In genomic region chr5:111453747-111454146, GRCh38 we compare ENCODE assay signal across 11 cellular contexts. TPM values are rescaled to one million over a fixed set of nuclear protein-coding genes. Genes with fewer than 3 reads are reported as not detected.
DNase-seq lines count a peak whose midpoint lies in the region; ATAC-seq and TF ChIP-seq lines count a peak whose summit lies in the region.
"Had no signal": no experiment of that assay in that cellular context is flagged by ENCODE, and none has a peak within 500 bp of the region (broad histone marks: within the 10 kb centered on the region; RNA-seq: fewer than 3 reads in every experiment).

No MANE protein-coding gene starts in this region.

- DNase-seq in H4 (ENCODE audit: low spot score), result peak; percentile 35
- no peak for DNase-seq in T-helper 17 cell
- DNase-seq in glutamatergic neuron, result no peak
- DNase-seq in heart left ventricle, result no peak
- no peak for DNase-seq in RWPE1 (ENCODE audit: low spot score)
- no peak for DNase-seq in left lung
- DNase-seq: activated gamma-delta T cell treated with Interleukin-2 at 50 U/mL for 16 hours, left ventricle myocardium superior had no signal

- H3K27me3 Mint-ChIP-seq in T-helper 17 cell (no peaks in the 10 kb centered on the region), glutamatergic neuron (ENCODE audit: unreplicated experiment) (peaks cover 3% of the 10 kb centered on the region)

- CTCF ChIA-PET in RWPE1 (lab: Yijun Ruan, JAX), result interaction anchor here (0.6 kb wide), 1 partner anchor 21 kb away, joined by 4 read pairs; no protein-coding TSS in a partner anchor

- H3K79me2 ChIP-seq in ACC112 (ENCODE audit: control insufficient read depth, insufficient read depth, low read length, unreplicated experiment), result no peaks in the 10 kb centered on the region

- intact Hi-C loops in heart left ventricle (cut with DNase I) (no loop called here), left lung (cut with DNase I) (no loop called here)

- H3K36me3 ChIP-seq in ACC112 (ENCODE audit: insufficient read depth, low read length), result no peaks in the 10 kb centered on the region
- H3K36me3 ChIP-seq in heart left ventricle, result no peaks in the 10 kb centered on the region
- H3K36me3 ChIP-seq in left lung, result no peaks in the 10 kb centered on the region
- H3K36me3 ChIP-seq: right atrium auricular region had no signal

- POLR2A ChIA-PET in RWPE1 (lab: Yijun Ruan, JAX; ENCODE audit: low non-redundant PET), result no interaction called here

- 27 to 44% (median 34%) methylated on average over 2 of the region's 2 CpGs for WGBS in heart left ventricle, 4 donors

- no peaks in the 10 kb centered on the region for H3K9me3 ChIP-seq in T-helper 17 cell (ENCODE audit: control insufficient read depth, low read length, poor library complexity, severe bottlenecking)
- H3K9me3 ChIP-seq in heart left ventricle, result no peaks in the 10 kb centered on the region
- no peaks in the 10 kb centered on the region for H3K9me3 ChIP-seq in left lung
- H3K9me3 ChIP-seq: right atrium auricular region had no signal

- H3K4me3 ChIP-seq in ACC112 (ENCODE audit: low read depth, low read length) (peak overlapping the region; percentile 21; the same call in 1 of the 2 replicates), heart left ventricle (no peak overlapping the region), left lung (no peak overlapping the region)
- H3K4me3 ChIP-seq: right atrium auricular region had no signal

- no peak for ATAC-seq in T-helper 17 cell
- ATAC-seq in heart left ventricle, result no peak
- ATAC-seq in left lung, result no peak
- ATAC-seq in GM21825 (IDR thresholded peaks at IDR 0.05; ENCODE audit: unreplicated experiment), result no peak
- ATAC-seq: left ventricle myocardium superior had no signal

- H3K27ac ChIP-seq in ACC112 (ENCODE audit: low read depth, low read length) (peak overlapping the region; percentile 50), heart left ventricle (no peak overlapping the region), RWPE1 (no peak overlapping the region), left lung (no peak overlapping the region)
- H3K27ac ChIP-seq: right atrium auricular region had no signal

- H2AFZ ChIP-seq in ACC112 (ENCODE audit: low read length, unreplicated experiment), result peak overlapping the region; percentile 16

- H3K9me3 Mint-ChIP-seq in glutamatergic neuron (ENCODE audit: unreplicated experiment), result peaks cover 5% of the 10 kb centered on the region

- H3K27ac Mint-ChIP-seq in T-helper 17 cell (peak overlapping the region; percentile 32), glutamatergic neuron (ENCODE audit: unreplicated experiment) (peak overlapping the region; percentile 87)

- H3K36me3 Mint-ChIP-seq in T-helper 17 cell (ENCODE audit: low read depth) (peaks cover 12% of the 10 kb centered on the region), glutamatergic neuron (ENCODE audit: unreplicated experiment) (no peaks in the 10 kb centered on the region)

- no peaks in the 10 kb centered on the region for H3K27me3 ChIP-seq in ACC112 (ENCODE audit: insufficient read depth, low read length)
- H3K27me3 ChIP-seq in heart left ventricle, result no peaks in the 10 kb centered on the region
- no peaks in the 10 kb centered on the region for H3K27me3 ChIP-seq in left lung
- H3K27me3 ChIP-seq: right atrium auricular region had no signal

- peaks cover 16% of the 10 kb centered on the region for H3K4me1 Mint-ChIP-seq in T-helper 17 cell
- H3K4me1 Mint-ChIP-seq in glutamatergic neuron (ENCODE audit: low read depth, unreplicated experiment), result peaks cover 29% of the 10 kb centered on the region

- H3K4me1 ChIP-seq in ACC112 (ENCODE audit: control insufficient read depth, insufficient read depth, low read length, unreplicated experiment), result peaks cover 11% of the 10 kb centered on the region
- H3K4me1 ChIP-seq in heart left ventricle, result peaks cover 0 to 4% (median 0%) of the 10 kb centered on the region in 12 donors
- H3K4me1 ChIP-seq in left lung, result no peaks in the 10 kb centered on the region
- H3K4me1 ChIP-seq: right atrium auricular region had no signal

- H3K4me3 Mint-ChIP-seq in T-helper 17 cell (no peak overlapping the region), glutamatergic neuron (ENCODE audit: unreplicated experiment) (peak overlapping the region; percentile 59)

- no peak for TF ChIP-seq POLR2A in heart left ventricle (IDR thresholded peaks at IDR 0.05)

- no peak for TF ChIP-seq CTCF in glutamatergic neuron (IDR thresholded peaks at IDR 0.05; ENCODE audit: partially characterized antibody, unreplicated experiment)
- TF ChIP-seq CTCF in heart left ventricle (IDR thresholded peaks at IDR 0.05), result no peak
- TF ChIP-seq CTCF in RWPE1 (conservative IDR thresholded peaks at IDR 0.05; ENCODE audit: low read depth), result no peak
- no peak for TF ChIP-seq CTCF in left lung (IDR thresholded peaks at IDR 0.05)

RNA-seq across cellular contexts. Expression of gene STARD4, which starts 58.6 kb away (rescaled TPM):
- total RNA-seq in H4 (2014; rRNA removed; shearing (Covaris generic)), result 67.1 and 91.0 TPM in 2 replicates
- total RNA-seq in T-helper 17 cell (10 to 100 TPM; 18.8 to 29.9 TPM), glutamatergic neuron (ENCODE audit: unreplicated experiment) (71.2 TPM), heart left ventricle (10 to 100 TPM in 3 of 9 donors, 1 to 10 TPM in 6; 7.6 to 14.5 (median 9.4) TPM), left lung (10 to 100 TPM; 39.6 to 68.2 TPM)
- 10 to 100 TPM in 1 of 2 donors, 1 to 10 TPM in 1; 3.1 to 18.2 TPM for polyA plus RNA-seq in heart left ventricle
